In the genomic region with DNA sequence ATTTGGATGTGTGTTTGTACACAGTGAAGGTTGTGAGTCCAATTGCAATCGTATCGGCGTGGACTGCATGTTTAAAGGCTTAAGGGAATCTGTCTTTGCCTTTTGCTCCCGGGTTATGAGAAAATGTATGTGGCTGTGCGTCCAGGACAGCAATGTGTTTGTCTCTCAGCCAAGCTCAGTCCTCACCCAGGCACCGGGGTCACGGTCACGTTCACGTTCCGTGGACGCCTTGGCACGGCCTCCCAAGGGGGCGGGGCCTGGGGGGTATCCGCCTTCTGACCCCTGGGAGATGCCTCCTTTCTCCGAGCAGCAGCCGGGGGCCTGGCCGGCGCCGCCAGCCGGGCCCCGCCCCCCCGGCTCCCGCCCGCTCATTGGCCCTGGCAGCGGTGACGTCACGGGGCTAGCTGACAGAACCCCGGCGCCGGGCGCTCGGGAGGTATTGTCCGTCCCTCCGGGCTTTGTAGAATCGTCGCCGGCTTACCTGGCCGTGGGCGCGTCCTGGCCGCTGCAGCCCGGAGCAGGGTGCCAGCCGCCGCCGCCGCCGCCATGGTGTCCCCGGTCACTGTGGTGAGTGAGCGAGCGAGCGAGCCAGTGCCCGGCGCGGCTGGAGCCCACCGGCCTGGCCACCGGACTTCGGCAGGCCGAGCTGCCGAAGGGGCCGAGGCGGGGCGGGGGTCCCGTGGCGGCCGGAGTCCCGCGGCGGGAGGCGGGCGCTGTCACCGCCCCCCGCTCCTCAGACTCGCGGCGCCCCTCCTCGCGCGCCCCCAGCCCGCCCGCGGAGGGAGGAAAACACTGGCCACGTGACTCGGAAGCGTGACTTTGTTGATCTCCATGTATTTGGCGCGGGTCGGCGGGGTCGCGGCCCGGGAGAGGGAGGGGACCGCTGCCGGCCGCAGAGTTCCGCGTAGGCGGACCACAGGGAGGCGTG, we compare ENCODE assay signal across 1 cellular context.
TF ChIP-seq lines count a peak whose summit lies in the region.

A gene with protein sequence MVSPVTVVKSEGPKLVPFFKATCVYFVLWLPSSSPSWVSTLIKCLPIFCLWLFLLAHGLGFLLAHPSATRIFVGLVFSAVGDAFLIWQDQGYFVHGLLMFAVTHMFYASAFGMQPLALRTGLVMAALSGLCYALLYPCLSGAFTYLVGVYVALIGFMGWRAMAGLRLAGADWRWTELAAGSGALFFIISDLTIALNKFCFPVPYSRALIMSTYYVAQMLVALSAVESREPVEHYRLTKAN (plus strand): TSS at position 439 of the 928 bp plus-strand sequence. CDS start 108 bp downstream, at position 547.

TF ChIP-seq in GM12878, 131 proteins besides CTCF, POLR2A, EP300 and RAD21 (continued from another document):
- TF ChIP-seq, protein P1, sequence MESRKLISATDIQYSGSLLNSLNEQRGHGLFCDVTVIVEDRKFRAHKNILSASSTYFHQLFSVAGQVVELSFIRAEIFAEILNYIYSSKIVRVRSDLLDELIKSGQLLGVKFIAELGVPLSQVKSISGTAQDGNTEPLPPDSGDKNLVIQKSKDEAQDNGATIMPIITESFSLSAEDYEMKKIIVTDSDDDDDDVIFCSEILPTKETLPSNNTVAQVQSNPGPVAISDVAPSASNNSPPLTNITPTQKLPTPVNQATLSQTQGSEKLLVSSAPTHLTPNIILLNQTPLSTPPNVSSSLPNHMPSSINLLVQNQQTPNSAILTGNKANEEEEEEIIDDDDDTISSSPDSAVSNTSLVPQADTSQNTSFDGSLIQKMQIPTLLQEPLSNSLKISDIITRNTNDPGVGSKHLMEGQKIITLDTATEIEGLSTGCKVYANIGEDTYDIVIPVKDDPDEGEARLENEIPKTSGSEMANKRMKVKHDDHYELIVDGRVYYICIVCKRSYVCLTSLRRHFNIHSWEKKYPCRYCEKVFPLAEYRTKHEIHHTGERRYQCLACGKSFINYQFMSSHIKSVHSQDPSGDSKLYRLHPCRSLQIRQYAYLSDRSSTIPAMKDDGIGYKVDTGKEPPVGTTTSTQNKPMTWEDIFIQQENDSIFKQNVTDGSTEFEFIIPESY (IDR thresholded peaks at IDR 0.05): no peak
